In genomic region chr14:102063092-102063807, GRCh38 we compare ENCODE assay signal across 8 cellular contexts. TPM values are rescaled to one million over a fixed set of nuclear protein-coding genes. Genes with fewer than 3 reads are reported as not detected.
DNase-seq lines count a peak whose midpoint lies in the region; ATAC-seq and TF ChIP-seq lines count a peak whose summit lies in the region.

No MANE protein-coding gene starts in this region.

- H3K9ac ChIP-seq in HUES6 (ENCODE audit: low read length): peak overlapping the region; percentile 24
- peak overlapping the region; percentile 25 for H3K9ac ChIP-seq in PC-3 (ENCODE audit: low read length)

- ATAC-seq in PC-3 (peak; percentile 94), HG03354 (IDR thresholded peaks at IDR 0.05; ENCODE audit: poor library complexity, severe bottlenecking, unreplicated experiment) (no peak)
- peak; percentile 90 to 95 for ATAC-seq in activated T-cell treated with anti-CD3 and anti-CD28 coated beads, Interleukin-2, amount 50 U/mL, for 4 hours
- peak; percentile 77 for ATAC-seq in stimulated activated naive CD8-positive, alpha-beta T cell treated with anti-CD3 and anti-CD28 coated beads, Interleukin-15, Interleukin-2, amounts not matched to agents 100 U/mL and 50 U/mL, for 24 hours

- no peaks in the 10 kb centered on the region for H3K79me2 ChIP-seq in PC-3 (ENCODE audit: low read length)

- intact Hi-C loops in PC-3 (cut with micrococcal nuclease): loop anchor here (1.0 to 10.0 kb wide), 4 partner anchors 8 to 252 kb away; partner anchors contain the start of genes HSP90AA1 and ZNF839

- POLR2A ChIA-PET in PC-3 (lab: Charles Lee; ENCODE audit: unreplicated experiment): interaction anchor here (0.5 to 0.6 kb wide), 4 partner anchors 25 to 1859 kb away, joined by 5 to 18 read pairs (median 12); partner anchors contain the start of gene WDR20

- no peaks in the 10 kb centered on the region for H3K36me3 Mint-ChIP-seq in activated T-cell treated with anti-CD3 and anti-CD28 coated beads, Interleukin-2, amount 50 U/mL, for 4 hours (ENCODE audit: insufficient read depth)
- H3K36me3 Mint-ChIP-seq in nephron (ENCODE audit: low read depth): no peaks in the 10 kb centered on the region

- H3K27me3 ChIP-seq in GM06990 (replicated peaks; ENCODE audit: control insufficient read depth, insufficient read depth, low read length) (no peaks in the 10 kb centered on the region), HUES6 (ENCODE audit: control insufficient read depth, insufficient read depth, low read length) (no peaks in the 10 kb centered on the region), PC-3 (ENCODE audit: low read length) (no peaks in the 10 kb centered on the region)

- H3K9me3 ChIP-seq in HUES6 (ENCODE audit: control insufficient read depth, insufficient read depth, low read depth, low read length): no peaks in the 10 kb centered on the region
- no peaks in the 10 kb centered on the region for H3K9me3 ChIP-seq in PC-3 (ENCODE audit: low read length)

- H3K9me3 Mint-ChIP-seq in activated T-cell treated with anti-CD3 and anti-CD28 coated beads, Interleukin-2, amount 50 U/mL, for 4 hours: no peaks in the 10 kb centered on the region
- no peaks in the 10 kb centered on the region for H3K9me3 Mint-ChIP-seq in nephron

- H3K4me1 Mint-ChIP-seq in activated T-cell treated with anti-CD3 and anti-CD28 coated beads, Interleukin-2, amount 50 U/mL, for 4 hours (ENCODE audit: low read depth): peaks cover 5% of the 10 kb centered on the region
- H3K4me1 Mint-ChIP-seq in nephron: peaks cover 4% of the 10 kb centered on the region

- H4K20me1 ChIP-seq in PC-3 (ENCODE audit: low read length): no peaks in the 10 kb centered on the region

- no peaks in the 10 kb centered on the region for H3K9me2 ChIP-seq in PC-3 (replicated peaks; ENCODE audit: low read length)

- H3K4me1 ChIP-seq in HUES6 (ENCODE audit: control insufficient read depth, insufficient read depth, low read length) (peaks cover 7% of the 10 kb centered on the region), PC-3 (ENCODE audit: insufficient read depth, low read length) (peaks cover 8% of the 10 kb centered on the region)

- TF ChIP-seq CTCF in GM06990 (IDR thresholded peaks at IDR 0.05; ENCODE audit: insufficient read depth, low read length, poor library complexity, severe bottlenecking): peak; percentile 9
- TF ChIP-seq CTCF in PC-3 (conservative IDR thresholded peaks at IDR 0.05; ENCODE audit: low read depth, low read length): peak; percentile 69
- TF ChIP-seq CTCF in nephron (IDR thresholded peaks at IDR 0.05; ENCODE audit: unreplicated experiment in 3 of 3): peak; percentile 46 to 64 (median 53)

- no peak overlapping the region for H3K27ac Mint-ChIP-seq in nephron

- BruUV-seq in PC-3 (replicated peaks; lab: Mats Ljungman, UMichigan): no TSS peak

- CTCF ChIA-PET in PC-3 (lab: Charles Lee): interaction anchor here (0.6 to 2.1 kb wide), 4 partner anchors 17 to 109 kb away, joined by 3 to 16 read pairs (median 5); no protein-coding TSS in a partner anchor

- H3K27ac ChIP-seq in HUES6 (ENCODE audit: low read depth, low read length): no peak overlapping the region
- peak overlapping the region; percentile 31 for H3K27ac ChIP-seq in PC-3 (ENCODE audit: low read length)

- peak overlapping the region; percentile 60 for H2AFZ ChIP-seq in PC-3 (ENCODE audit: low read length)

- DNase-seq in GM06990 (ENCODE audit: extremely low read depth, insufficient read length): peak; percentile 81
- DNase-seq in PC-3: peak; percentile 96
- peak; percentile 64 for DNase-seq in activated T-cell treated with anti-CD3 and anti-CD28 coated beads, Interleukin-2, amount 50 U/mL, for 4 hours
- DNase-seq in fibroblast of gingiva (ENCODE audit: low read depth): peak; percentile 88
- DNase-seq in stimulated activated naive CD8-positive, alpha-beta T cell treated with anti-CD3 and anti-CD28 coated beads, Interleukin-15, Interleukin-2, amounts not matched to agents 100 U/mL and 50 U/mL, for 24 hours: peak; percentile 80

- peak overlapping the region; percentile 73 for H3K4me2 ChIP-seq in PC-3 (ENCODE audit: low read length)

- H3F3A ChIP-seq in PC-3 (ENCODE audit: low read length, unreplicated experiment): peaks cover 2% of the 10 kb centered on the region

- H3K4me3 ChIP-seq in GM06990 (replicated peaks; ENCODE audit: low read depth, low read length) (no peak overlapping the region), HUES6 (ENCODE audit: low read depth, low read length) (0 out of 2 replicates have a peak overlapping the region, but pooled peaks have one; percentile 11), PC-3 (ENCODE audit: low read length) (peak overlapping the region; percentile 43)

- H3K36me3 ChIP-seq in GM06990 (ENCODE audit: control insufficient read depth, insufficient read depth, low read length) (no peaks in the 10 kb centered on the region), HUES6 (ENCODE audit: control insufficient read depth, insufficient read depth, low read length) (no peaks in the 10 kb centered on the region), PC-3 (ENCODE audit: low read depth, low read length) (no peaks in the 10 kb centered on the region)

- no peaks in the 10 kb centered on the region for H3K27me3 Mint-ChIP-seq in activated T-cell treated with anti-CD3 and anti-CD28 coated beads, Interleukin-2, amount 50 U/mL, for 4 hours (ENCODE audit: low read depth)
- peaks cover 3% of the 10 kb centered on the region for H3K27me3 Mint-ChIP-seq in nephron (ENCODE audit: low read depth)

- H3K4me3 Mint-ChIP-seq in activated T-cell treated with anti-CD3 and anti-CD28 coated beads, Interleukin-2, amount 50 U/mL, for 4 hours: no peak overlapping the region
- H3K4me3 Mint-ChIP-seq in nephron: no peak overlapping the region

RNA-seq across cellular contexts. Expression of gene HSP90AA1, which starts 23.6 kb away (rescaled TPM):
- total RNA-seq in PC-3 (2014; rRNA removed): 671 and 785 TPM in 2 replicates
- 1,000 to 10,000 TPM; 1,385 to 1,509 (median 1,444) TPM for total RNA-seq in activated T-cell treated with anti-CD3 and anti-CD28 coated beads, Interleukin-2, amount 50 U/mL, for 4 hours

Comparison
In these comparisons a context has a peak if more than half of its experiments do, and no peak if none do; other contexts are left out.
1. CTCF ChIP-seq: peak in every context shown above with its lines; median percentile 69 in PC-3; 53 in nephron; 9 in GM06990.